In genomic region chr3:115800489-115801080, GRCh38 we compare ENCODE assay signal across 15 cellular contexts.
DNase-seq lines count a peak whose midpoint lies in the region; ATAC-seq and TF ChIP-seq lines count a peak whose summit lies in the region.
"Had no signal": no experiment of that assay in that cellular context is flagged by ENCODE, and none has a peak within 500 bp of the region (broad histone marks: within the 10 kb centered on the region; RNA-seq: fewer than 3 reads in every experiment).

No MANE protein-coding gene starts in this region.

- no peak overlapping the region for H3K4me3 ChIP-seq in brain microvascular endothelial cell (ENCODE audit: low read depth, low read length)
- no peak overlapping the region for H3K4me3 ChIP-seq in left ventricle myocardium inferior
- H3K4me3 ChIP-seq: gastroesophageal sphincter, mucosa of descending colon, psoas muscle, transverse colon had no signal

- H3K36me3 ChIP-seq in brain microvascular endothelial cell (replicated peaks) (no peaks in the 10 kb centered on the region), left ventricle myocardium inferior (no peaks in the 10 kb centered on the region)
- H3K36me3 ChIP-seq: gastroesophageal sphincter, transverse colon had no signal

- DNase-seq in Caki2 (ENCODE audit: low read depth) (peak; percentile 83), NCI-H226 (peak; percentile 37), brain microvascular endothelial cell (peak; percentile 23), kidney tubule cell (ENCODE audit: low spot score) (peak; percentile 80), C1 segment of cervical spinal cord (lab: John Stamatoyannopoulos, UW) (no peak), left ventricle myocardium inferior (no peak)
- DNase-seq: activated naive CD8-positive, alpha-beta T cell treated with anti-CD3 and anti-CD28 coated beads, Interleukin-2, amount 10 ng/mL, durations not matched to agents 7 days and 5 days; dermis blood vessel endothelial cell; mucosa of descending colon; NCI-H2171; psoas muscle; transverse colon had no signal

- intact Hi-C loops in left ventricle myocardium inferior (cut with micrococcal nuclease), result no loop called here

- no peaks in the 10 kb centered on the region for H3K4me1 ChIP-seq in left ventricle myocardium inferior
- H3K4me1 ChIP-seq: gastroesophageal sphincter, psoas muscle, transverse colon had no signal

- in situ Hi-C loops in Caki2 (cut with HindIII; ENCODE audit: low pct_unique_long_range_greater_than_20kb, low sequenced_read_pairs) (no loop called here), brain microvascular endothelial cell (cut with HindIII; ENCODE audit: low pct_ligation_motif_present, low sequenced_read_pairs) (loop anchor here (25.0 kb wide), 1 partner anchor 588 kb away; no protein-coding TSS in a partner anchor)

- no peaks in the 10 kb centered on the region for H3K9me3 ChIP-seq in left ventricle myocardium inferior (replicated peaks)
- H3K9me3 ChIP-seq: gastroesophageal sphincter, mucosa of descending colon, psoas muscle, transverse colon had no signal

- ATAC-seq in HG03196 (IDR thresholded peaks at IDR 0.05; ENCODE audit: unreplicated experiment), result no peak
- ATAC-seq in GM18519 (IDR thresholded peaks at IDR 0.05; ENCODE audit: low FRiP score, unreplicated experiment), result no peak
- ATAC-seq: gastroesophageal sphincter, mucosa of descending colon, psoas muscle had no signal

- H3K27ac ChIP-seq in brain microvascular endothelial cell, result no peak overlapping the region
- H3K27ac ChIP-seq in left ventricle myocardium inferior (replicated peaks), result no peak overlapping the region
- H3K27ac ChIP-seq: gastroesophageal sphincter, psoas muscle, transverse colon had no signal

- no peaks in the 10 kb centered on the region for H3K27me3 ChIP-seq in brain microvascular endothelial cell (replicated peaks)
- H3K27me3 ChIP-seq in left ventricle myocardium inferior (ENCODE audit: low read depth), result peaks cover 11% of the 10 kb centered on the region
- H3K27me3 ChIP-seq: gastroesophageal sphincter, transverse colon had no signal

- TF ChIP-seq CTCF in brain microvascular endothelial cell (IDR thresholded peaks at IDR 0.05; ENCODE audit: low read depth, low read length, missing control alignments), result no peak
- no peak for TF ChIP-seq CTCF in left ventricle myocardium inferior (IDR thresholded peaks at IDR 0.05; ENCODE audit: borderline replicate concordance)

Comparison
In these comparisons a context has a peak if more than half of its experiments do, and no peak if none do; other contexts are left out.
1. DNase-seq: peak in Caki2 (single experiment), NCI-H226 (single experiment), brain microvascular endothelial cell (single experiment) and kidney tubule cell (single experiment); none in C1 segment of cervical spinal cord (0 of 14) and left ventricle myocardium inferior (single experiment).